ENCODE assay signal across 8 cellular contexts in the genomic region with DNA sequence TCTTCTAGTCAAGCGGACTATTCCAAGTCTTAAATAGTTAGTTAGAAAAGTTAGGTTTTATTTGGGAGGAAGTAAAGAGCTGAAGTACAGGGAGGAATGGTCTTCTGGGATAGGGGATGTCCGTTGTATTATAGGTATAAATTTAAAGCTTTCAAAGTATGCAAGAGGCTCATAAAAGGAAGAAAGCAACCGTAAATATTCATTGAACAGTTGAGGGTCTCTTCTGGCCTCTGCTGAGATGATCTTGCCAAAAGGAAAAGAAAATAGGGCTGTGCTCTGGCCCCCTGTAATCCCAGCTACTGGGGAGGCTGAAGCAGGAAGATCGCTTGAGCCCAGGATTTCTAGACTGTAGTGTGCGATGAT. TPM values are rescaled to one million over a fixed set of nuclear protein-coding genes. Genes with fewer than 3 reads are reported as not detected.
DNase-seq lines count a peak whose midpoint lies in the region; ATAC-seq and TF ChIP-seq lines count a peak whose summit lies in the region.

No MANE protein-coding gene starts in this region.

- DNase-seq in Caco-2 (no peak), NCI-H82 treated with DMSO at 0.1 percent for 48 hours (lab: John Stamatoyannopoulos, UW; ENCODE audit: unreplicated experiment) (peak; percentile 58), osteoblast (ENCODE audit: insufficient read length, low spot score, missing footprints) (no peak), SIG-M5 (lab: John Stamatoyannopoulos, UW) (no peak), HuH-7 (ENCODE audit: low spot score) (no peak)
- DNase-seq in NK-92 treated with Interleukin-12 subunit alpha and Interleukin-12 subunit beta, amount 100 ng/mL, for 24 hours (lab: John Stamatoyannopoulos, UW) = no peak

- peak overlapping the region; percentile 87 for H3K4me2 ChIP-seq in osteoblast (ENCODE audit: insufficient read depth, low read length)

- intact Hi-C loops in Caco-2 (cut with micrococcal nuclease; ENCODE audit: unreplicated experiment) = loop anchor here (1.0 to 5.0 kb wide), 3 partner anchors 15 to 117 kb away; a partner anchor contains a TSS

- no peak for TF ChIP-seq CTCF in Caco-2 (IDR thresholded peaks at IDR 0.05; ENCODE audit: insufficient read depth in 1 of 2, low read depth in 1 of 2, low read length in 1 of 2, severe bottlenecking in 1 of 2, unreplicated experiment in 1 of 2)
- no peak for TF ChIP-seq CTCF in osteoblast (IDR thresholded peaks at IDR 0.05; ENCODE audit: extremely low read depth, low read depth, low read length)

- no peaks in the 10 kb centered on the region for H3K27me3 Mint-ChIP-seq in Caco-2 (ENCODE audit: insufficient read depth, unreplicated experiment)

- peak overlapping the region; percentile 98 for H2AFZ ChIP-seq in osteoblast (ENCODE audit: low read length)

- H3K4me1 Mint-ChIP-seq in Caco-2 (ENCODE audit: low read depth, unreplicated experiment) = peaks cover 11% of the 10 kb centered on the region

- H3K27me3 ChIP-seq in Caco-2 (replicated peaks; ENCODE audit: control insufficient read depth, insufficient read depth, low read length) (no peaks in the 10 kb centered on the region), endocrine pancreas (ENCODE audit: control insufficient read depth, insufficient read depth, low read length) (no peaks in the 10 kb centered on the region), osteoblast (ENCODE audit: insufficient read depth, low read length) (peaks cover 5% of the 10 kb centered on the region)

- H3K79me2 ChIP-seq in osteoblast (ENCODE audit: insufficient read depth, low read length) = peaks cover 2% of the 10 kb centered on the region

- peak overlapping the region; percentile 89 for H3K27ac Mint-ChIP-seq in Caco-2 (ENCODE audit: unreplicated experiment)

- peaks cover 6% of the 10 kb centered on the region for H3K9me3 Mint-ChIP-seq in Caco-2 (ENCODE audit: unreplicated experiment)

- no peak for ATAC-seq in GM21529 (IDR thresholded peaks at IDR 0.05; ENCODE audit: unreplicated experiment)

- BruUV-seq in Caco-2 (replicated peaks; lab: Mats Ljungman, UMichigan) = TSS peak; percentile 97

- H3K4me3 ChIP-seq in Caco-2 (ENCODE audit: low read depth, low read length) = peak overlapping the region; percentile 65
- peak overlapping the region; percentile 84 for H3K4me3 ChIP-seq in endocrine pancreas (ENCODE audit: control insufficient read depth, insufficient read depth, low read length)
- H3K4me3 ChIP-seq in osteoblast (ENCODE audit: insufficient read depth, low read length) = peak overlapping the region; percentile 85

- no peaks in the 10 kb centered on the region for H3K9me3 ChIP-seq in Caco-2
- H3K9me3 ChIP-seq in endocrine pancreas (ENCODE audit: control insufficient read depth, low read length) = no peaks in the 10 kb centered on the region
- H3K9me3 ChIP-seq in osteoblast (ENCODE audit: low read depth, low read length) = no peaks in the 10 kb centered on the region

- H4K20me1 ChIP-seq in osteoblast (ENCODE audit: insufficient read depth, low read length) = no peaks in the 10 kb centered on the region

- POLR2A ChIA-PET in Caco-2 (lab: Charles Lee) = interaction anchor here (0.9 to 2.2 kb wide), 7 partner anchors 9 to 150 kb away, joined by 3 to 15 read pairs (median 3); a partner anchor contains a TSS

- H3K4me1 ChIP-seq in Caco-2 (peaks cover 4% of the 10 kb centered on the region; the same call in 1 of the 2 replicates), endocrine pancreas (ENCODE audit: control insufficient read depth, insufficient read depth, low read length) (no peaks in the 10 kb centered on the region), osteoblast (ENCODE audit: insufficient read depth, low read length) (peaks cover 6% of the 10 kb centered on the region)

- H3K4me3 Mint-ChIP-seq in Caco-2 (ENCODE audit: unreplicated experiment) = peak overlapping the region; percentile 83

- no peaks in the 10 kb centered on the region for H3K36me3 ChIP-seq in Caco-2 (ENCODE audit: control insufficient read depth, insufficient read depth, low read length)
- H3K36me3 ChIP-seq in endocrine pancreas (ENCODE audit: control insufficient read depth, insufficient read depth, low read length) = no peaks in the 10 kb centered on the region
- H3K36me3 ChIP-seq in osteoblast (ENCODE audit: insufficient read depth, low read length) = no peaks in the 10 kb centered on the region

- H3K36me3 Mint-ChIP-seq in Caco-2 (ENCODE audit: insufficient read depth, unreplicated experiment) = peaks cover 17% of the 10 kb centered on the region

- peak overlapping the region; percentile 30 for H3K9ac ChIP-seq in endocrine pancreas (ENCODE audit: control insufficient read depth, insufficient read depth, low read length)

- CTCF ChIA-PET in Caco-2 (lab: Charles Lee) = interaction anchor here (0.5 to 2.5 kb wide), 7 partner anchors 10 to 134 kb away, joined by 3 to 12 read pairs (median 4); a partner anchor contains a TSS

- H3K27ac ChIP-seq in osteoblast (ENCODE audit: low read depth, low read length) = peak overlapping the region; percentile 72

RNA-seq across cellular contexts. Expression of a gene that starts 0.4 kb away (rescaled TPM):
- 40.1 and 43.2 TPM in 2 replicates for total RNA-seq in Caco-2 (2022)
- 4.1 and 4.7 TPM in 2 replicates for total RNA-seq in osteoblast

RNA-seq across cellular contexts. Expression of a gene that starts 4.9 kb away (rescaled TPM):
- total RNA-seq in Caco-2 (2022) (not detected in 2 replicates), osteoblast (not detected in 2 replicates)

RNA-seq across cellular contexts. Expression of a gene that starts 18.8 kb away (rescaled TPM):
- total RNA-seq in Caco-2 (2022) = 2.8 TPM in 2 replicates
- total RNA-seq in osteoblast = 2.5 and 2.7 TPM in 2 replicates

RNA-seq across cellular contexts. Expression of a gene that starts 38.4 kb away (rescaled TPM):
- total RNA-seq in Caco-2 (2022) (14.2 and 14.7 TPM in 2 replicates), osteoblast (0.36 TPM in 1 of 2 replicates, not detected in the other)
